13 cellular contexts compared by ENCODE assay signal in the genomic region with DNA sequence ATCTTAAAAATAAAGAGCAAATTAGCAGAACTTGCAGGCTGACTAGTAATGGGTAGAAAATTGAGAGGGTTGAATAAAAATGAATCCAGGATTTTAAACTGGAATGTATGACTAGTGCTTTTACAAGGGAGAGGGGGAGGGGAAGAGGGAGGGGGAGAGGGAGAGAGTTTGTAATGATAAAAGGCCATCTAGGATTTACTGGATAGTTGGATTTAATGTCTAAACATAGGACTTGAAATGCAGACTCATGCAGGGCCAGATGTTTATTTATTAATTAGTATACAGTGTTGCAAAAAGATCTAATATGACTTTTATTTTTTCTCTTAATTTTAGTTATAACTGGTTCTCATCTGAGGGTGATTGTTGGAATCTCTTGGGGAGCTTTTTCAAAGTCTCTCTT.
"Had no signal": no experiment of that assay in that cellular context is flagged by ENCODE, and none has a peak within 500 bp of the region (broad histone marks: within the 10 kb centered on the region; RNA-seq: fewer than 3 reads in every experiment).

No MANE protein-coding gene starts in this region.

- H3K9me3 Mint-ChIP-seq: activated T-helper 1 cell treated with anti-CD3 and anti-CD28 coated beads, Interleukin-12 subunit alpha, Interleukin-12 subunit beta, Interleukin-2, Interleukin-4 antibody, amounts not matched to agents 30 ng/mL and 10 ng/mL and 1 ng/mL, durations not matched to agents 14 hours and 24 hours and 36 hours had no signal

- H3K9me3 ChIP-seq: pancreas, stomach had no signal

- H3K27ac Mint-ChIP-seq: activated CD8-positive, alpha-beta T cell treated with anti-CD3 and anti-CD28 coated beads, Interleukin-2, amount 10 ng/mL, durations not matched to agents 7 days and 5 days; activated T-helper 1 cell treated with anti-CD3 and anti-CD28 coated beads, Interleukin-12 subunit alpha, Interleukin-12 subunit beta, Interleukin-2, Interleukin-4 antibody, amounts not matched to agents 30 ng/mL and 10 ng/mL and 1 ng/mL, durations not matched to agents 14 hours and 24 hours and 36 hours had no signal

- H3K4me3 ChIP-seq: coronary artery, pancreas, skin epidermis, stomach had no signal

- DNase-seq: activated CD4-positive, alpha-beta T cell treated with anti-CD3 and anti-CD28 coated beads for 4 hours; activated CD8-positive, alpha-beta memory T cell treated with anti-CD3 and anti-CD28 coated beads, Interleukin-2, amount 50 U/mL, for 48 hours; activated CD8-positive, alpha-beta T cell treated with anti-CD3 and anti-CD28 coated beads, Interleukin-2, amount 10 ng/mL, durations not matched to agents 7 days and 5 days; activated naive CD4-positive, alpha-beta T cell; central memory CD4-positive, alpha-beta T cell; effector CD8-positive, alpha-beta T cell; hippocampal formation; pancreas; stomach had no signal

- H3K36me3 ChIP-seq: pancreas had no signal

- ATAC-seq: activated CD8-positive, alpha-beta T cell treated with anti-CD3 and anti-CD28 coated beads, Interleukin-2, amount 10 ng/mL, durations not matched to agents 7 days and 5 days; pancreas had no signal

- H3K4me3 Mint-ChIP-seq: activated CD8-positive, alpha-beta T cell treated with anti-CD3 and anti-CD28 coated beads, Interleukin-2, amount 10 ng/mL, durations not matched to agents 7 days and 5 days; activated T-helper 1 cell treated with anti-CD3 and anti-CD28 coated beads, Interleukin-12 subunit alpha, Interleukin-12 subunit beta, Interleukin-2, Interleukin-4 antibody, amounts not matched to agents 30 ng/mL and 10 ng/mL and 1 ng/mL, durations not matched to agents 14 hours and 24 hours and 36 hours had no signal

- H3K27me3 ChIP-seq: pancreas, stomach had no signal

- H3K27ac ChIP-seq: coronary artery, epithelial cell of prostate, pancreas, skin epidermis, stomach had no signal
